Comparison of ENCODE assay signal across 22 cellular contexts in the genomic region with DNA sequence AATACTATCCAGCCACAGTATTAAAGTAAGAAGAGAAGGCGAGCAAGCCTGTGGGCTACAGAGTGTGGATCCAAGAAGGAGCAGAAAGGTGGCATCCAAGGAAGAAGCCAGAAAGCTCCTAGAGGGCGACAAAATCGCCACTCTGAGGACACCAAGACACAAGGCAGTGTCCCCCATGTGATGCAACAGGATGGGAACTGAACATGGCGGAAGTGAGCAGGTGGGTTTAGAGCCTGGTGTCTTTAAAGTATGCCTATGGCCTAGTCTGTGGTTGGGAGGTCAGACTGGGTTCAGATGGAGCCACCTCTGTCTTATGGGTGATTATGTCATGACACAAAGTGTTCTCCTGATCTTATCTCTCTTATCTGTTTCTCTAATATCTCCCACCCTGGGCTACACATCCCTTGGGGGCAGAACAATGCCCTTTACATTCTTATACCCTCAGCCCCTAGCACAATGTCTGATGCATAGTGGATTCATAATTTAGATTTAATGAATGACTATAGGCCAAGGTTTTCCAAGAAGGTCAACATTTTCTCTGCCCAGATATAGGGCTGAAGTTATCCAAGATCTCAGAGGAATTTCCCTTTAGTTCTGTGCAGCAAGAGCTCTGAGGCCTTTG.
"Had no signal": no experiment of that assay in that cellular context is flagged by ENCODE, and none has a peak within 500 bp of the region (broad histone marks: within the 10 kb centered on the region; RNA-seq: fewer than 3 reads in every experiment).

No MANE protein-coding gene starts in this region.

- H3K27ac ChIP-seq: KMS-11, PC-9, Peyer's patch, SJSA1, SK-N-MC had no signal

- H3K36me3 ChIP-seq: Peyer's patch, SJSA1 had no signal

- H3K9ac ChIP-seq: KMS-11 had no signal

- DNase-seq: Kasumi-1, NCI-H1048, NCI-H1105, NCI-H1417 treated with DMSO at 0.1 percent for 48 hours, NCI-H146, NCI-H1694 treated with DMSO at 0.1 percent for 48 hours, NCI-H1930, NCI-H2081, NCI-H2171, NCI-H226, NCI-H446, NCI-H510A, NCI-H524 treated with DMSO at 0.1 percent for 48 hours, NCI-H69, NCI-H774, PC-9, Peyer's patch, SHP77 treated with DMSO at 0.1 percent for 48 hours had no signal

- H2AFZ ChIP-seq: PC-9 had no signal

- H3K4me1 ChIP-seq: Peyer's patch, SJSA1 had no signal

- H3K4me3 ChIP-seq: PC-9, Peyer's patch, SJSA1, SK-N-MC had no signal

- H3K27me3 ChIP-seq: Peyer's patch had no signal

- H3K9me3 ChIP-seq: Peyer's patch, SJSA1 had no signal

- H3K4me2 ChIP-seq: KMS-11, PC-9 had no signal

- ATAC-seq: Right ventricle myocardium inferior had no signal
